9 cellular contexts compared by ENCODE assay signal in the genomic region with DNA sequence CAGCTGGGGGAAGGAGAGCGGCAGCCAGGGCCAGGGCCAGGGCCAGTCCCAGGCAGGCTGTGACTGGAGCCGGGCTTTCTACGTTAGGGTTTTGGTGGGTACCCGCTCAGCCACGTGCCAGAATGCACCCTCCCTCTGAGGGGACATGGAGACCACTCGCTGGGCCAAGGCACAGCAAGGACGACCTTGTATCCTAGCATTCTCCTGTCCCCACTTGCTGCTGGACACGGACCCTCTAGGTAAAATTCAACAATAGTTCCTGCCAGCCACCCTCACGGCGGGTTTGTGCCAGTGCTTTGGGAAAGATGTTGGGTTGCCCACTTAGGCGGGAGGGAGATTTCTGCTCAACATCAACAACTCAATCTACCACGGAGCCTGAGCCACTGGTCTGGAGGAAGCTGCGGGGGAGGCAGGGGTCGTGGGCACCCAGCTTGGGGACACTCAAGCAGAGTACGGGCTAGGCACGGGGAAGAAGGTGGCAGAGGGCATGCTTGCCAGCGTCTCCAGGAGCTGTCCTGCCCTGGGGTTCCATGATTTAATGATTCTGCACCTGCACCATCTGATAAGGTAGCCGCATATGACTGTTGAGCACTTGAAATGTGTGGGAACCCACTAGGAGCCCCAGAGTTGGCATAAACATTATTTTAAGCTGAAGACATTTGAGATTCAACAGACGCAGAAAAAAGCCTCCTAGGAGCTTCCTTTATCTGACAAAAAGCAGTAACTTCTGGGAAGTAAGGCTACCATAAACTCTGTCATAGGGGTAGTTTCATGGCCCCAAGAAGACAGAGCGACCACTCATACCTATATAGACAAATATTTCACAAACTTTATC. TPM values are rescaled to one million over a fixed set of nuclear protein-coding genes. Genes with fewer than 3 reads are reported as not detected.
DNase-seq lines count a peak whose midpoint lies in the region; ATAC-seq and TF ChIP-seq lines count a peak whose summit lies in the region.
"Had no signal": no experiment of that assay in that cellular context is flagged by ENCODE, and none has a peak within 500 bp of the region (broad histone marks: within the 10 kb centered on the region; RNA-seq: fewer than 3 reads in every experiment).

No MANE protein-coding gene starts in this region.

- H3K4me1 Mint-ChIP-seq in Caco-2 (ENCODE audit: low read depth, unreplicated experiment) (peaks cover 51% of the 10 kb centered on the region), immature natural killer cell (peaks cover 30 to 36% of the 10 kb centered on the region in 2 donors), osteocyte (ENCODE audit: unreplicated experiment) (peaks cover 21% of the 10 kb centered on the region)

- H3K4me3 Mint-ChIP-seq in Caco-2 (ENCODE audit: unreplicated experiment) (no peak overlapping the region), immature natural killer cell (peak overlapping the region; percentile 60 to 76 (median 71)), osteocyte (ENCODE audit: unreplicated experiment) (no peak overlapping the region)

- H3K9me3 Mint-ChIP-seq in Caco-2 (ENCODE audit: unreplicated experiment) (no peaks in the 10 kb centered on the region), immature natural killer cell (no peaks in the 10 kb centered on the region), osteocyte (ENCODE audit: unreplicated experiment) (no peaks in the 10 kb centered on the region)

- ATAC-seq in gastrocnemius medialis (no peak), HG03439 (IDR thresholded peaks at IDR 0.05; ENCODE audit: unreplicated experiment) (no peak)

- H3K27me3 ChIP-seq in Caco-2 (replicated peaks; ENCODE audit: control insufficient read depth, insufficient read depth, low read length) (no peaks in the 10 kb centered on the region), gastrocnemius medialis (peaks cover 6 to 18% (median 11%) of the 10 kb centered on the region in 3 donors)

- H3K9me3 ChIP-seq in Caco-2 (0 out of 2 replicates have a peak, but pooled peaks cover 5% of the 10 kb centered on the region), gastrocnemius medialis (no peaks in the 10 kb centered on the region)

- no peak for TF ChIP-seq POLR2A in gastrocnemius medialis (IDR thresholded peaks at IDR 0.05)

- H3K27ac ChIP-seq in gastrocnemius medialis, result peak overlapping the region; percentile 29 to 64 (median 56)

- H3K36me3 Mint-ChIP-seq in Caco-2 (ENCODE audit: insufficient read depth, unreplicated experiment) (peaks cover 3% of the 10 kb centered on the region), immature natural killer cell (no peaks in the 10 kb centered on the region), osteocyte (ENCODE audit: unreplicated experiment) (no peaks in the 10 kb centered on the region)

- TF ChIP-seq CTCF in Caco-2 (IDR thresholded peaks at IDR 0.05; ENCODE audit: insufficient read depth in 1 of 2, low read depth in 1 of 2, low read length in 1 of 2, severe bottlenecking in 1 of 2, unreplicated experiment in 1 of 2) (no peak), gastrocnemius medialis (IDR thresholded peaks at IDR 0.05 in 4 of 5, conservative IDR thresholded peaks at IDR 0.05 in 1 of 5) (no peak), osteocyte (IDR thresholded peaks at IDR 0.05) (no peak)

- H3K27me3 Mint-ChIP-seq in Caco-2 (ENCODE audit: insufficient read depth, unreplicated experiment) (no peaks in the 10 kb centered on the region), immature natural killer cell (ENCODE audit: low read depth in 3 of 3) (peaks cover 0 to 10% (median 4%) of the 10 kb centered on the region in 3 donors), osteocyte (ENCODE audit: unreplicated experiment) (peaks cover 3% of the 10 kb centered on the region)

- intact Hi-C loops in Caco-2 (cut with micrococcal nuclease; ENCODE audit: unreplicated experiment), result no loop called here
- intact Hi-C loops in gastrocnemius medialis (cut with DNase I; ENCODE audit: low total_unique reads), result no loop called here

- POLR2A ChIA-PET in Caco-2 (lab: Charles Lee), result interaction anchor here (1.4 kb wide), 1 partner anchor 22 kb away, joined by 5 read pairs; the partner anchor contains the start of gene C15orf39

- DNase-seq in Caco-2 (no peak), amniotic epithelial cell (ENCODE audit: low read depth) (peak; percentile 91), immature natural killer cell (no peak), gastrocnemius medialis (no peak), NCI-H446 treated with DMSO at 0.1 percent for 48 hours (lab: John Stamatoyannopoulos, UW) (no peak), osteocyte (ENCODE audit: extremely low spot score, unreplicated experiment) (no peak)
- DNase-seq in activated CD4-positive, alpha-beta T cell treated with anti-CD3 and anti-CD28 coated beads, Interleukin-2, amount 50 U/mL, for 1 hour, result no peak
- DNase-seq: NCI-H2081 treated with DMSO at 0.1 percent for 48 hours had no signal

- H3K36me3 ChIP-seq in Caco-2 (ENCODE audit: control insufficient read depth, insufficient read depth, low read length) (no peaks in the 10 kb centered on the region), gastrocnemius medialis (no peaks in the 10 kb centered on the region)

- H3K27ac Mint-ChIP-seq in Caco-2 (ENCODE audit: unreplicated experiment) (peak overlapping the region; percentile 59), immature natural killer cell (peak overlapping the region in 4 of 6 donors; percentile 30 to 71 (median 37)), osteocyte (ENCODE audit: unreplicated experiment) (no peak overlapping the region)

- CTCF ChIA-PET in Caco-2 (lab: Charles Lee), result interaction anchor here (1.4 to 2.0 kb wide), 2 partner anchors 136 to 150 kb away, joined by 4 to 7 read pairs; no protein-coding TSS in a partner anchor

- BruUV-seq in Caco-2 (replicated peaks; lab: Mats Ljungman, UMichigan), result no TSS peak

- H3K4me3 ChIP-seq in Caco-2 (ENCODE audit: low read depth, low read length) (peak overlapping the region; percentile 2; the same call in 1 of the 2 replicates), gastrocnemius medialis (peak overlapping the region; percentile 48 to 55 (median 50))

- in situ Hi-C loops in gastrocnemius medialis (cut with MboI; ENCODE audit: low sequenced_read_pairs in 4 of 4), result no loop called here

- H3K4me1 ChIP-seq in Caco-2, result peaks cover 75% of the 10 kb centered on the region
- H3K4me1 ChIP-seq in gastrocnemius medialis, result peaks cover 5 to 10% of the 10 kb centered on the region in 2 donors

RNA-seq across cellular contexts. Expression of gene C15orf39, which starts 22.5 kb away (rescaled TPM):
- total RNA-seq in Caco-2 (2022) (48.2 and 56.8 TPM in 2 replicates), gastrocnemius medialis (1 to 10 TPM; 1.6 to 3.8 (median 2.6) TPM), osteocyte (19.4 and 20.1 TPM in 2 replicates)
- 10 to 100 TPM in 1 of 3 donors, 1 to 10 TPM in 2; 3.8 to 14.0 (median 4.7) TPM for polyA plus RNA-seq in immature natural killer cell

Comparison
In these comparisons a context has a peak if more than half of its experiments do, and no peak if none do; other contexts are left out.
1. H3K4me3 Mint-ChIP-seq: peak in immature natural killer cell (5 of 5); none in Caco-2 (single experiment) and osteocyte (single experiment).